In genomic region chr12:92138626-92139025, GRCh38 we compare ENCODE assay signal across 8 cellular contexts. TPM values are rescaled to one million over a fixed set of nuclear protein-coding genes. Genes with fewer than 3 reads are reported as not detected.
DNase-seq lines count a peak whose midpoint lies in the region; ATAC-seq and TF ChIP-seq lines count a peak whose summit lies in the region.

No MANE protein-coding gene starts in this region.

- H3K4me1 Mint-ChIP-seq in T-cell: peaks cover 38 to 54% (median 46%) of the 10 kb centered on the region in 3 donors
- peaks cover 41% of the 10 kb centered on the region for H3K4me1 Mint-ChIP-seq in glutamatergic neuron (ENCODE audit: low read depth, unreplicated experiment)

- POLR2A ChIA-PET in T-cell (lab: Charles Lee): interaction anchor here (0.6 to 2.6 kb wide), 14 partner anchors 14 to 327 kb away, joined by 3 to 15 read pairs (median 5); no protein-coding TSS in a partner anchor

- no peak for TF ChIP-seq CTCF in GM12875 (IDR thresholded peaks at IDR 0.05; ENCODE audit: borderline replicate concordance, insufficient read depth, low read depth, low read length)
- TF ChIP-seq CTCF in glutamatergic neuron (IDR thresholded peaks at IDR 0.05; ENCODE audit: partially characterized antibody, unreplicated experiment): no peak

- H3K9me3 Mint-ChIP-seq in T-cell (no peaks in the 10 kb centered on the region), glutamatergic neuron (ENCODE audit: unreplicated experiment) (peaks cover under 1% of the 10 kb centered on the region)

- DNase-seq in T-cell (no peak), glutamatergic neuron (no peak), SKM-1 treated with dmso at 0.1 percent for 144 hours (lab: John Stamatoyannopoulos, UW; ENCODE audit: unreplicated experiment) (no peak)
- DNase-seq in stimulated activated naive CD4-positive, alpha-beta T cell treated with Interleukin-2 at 50 U/mL for 16 hours (lab: John Stamatoyannopoulos, UW): no peak

- H3K27me3 ChIP-seq in skeletal muscle satellite cell (ENCODE audit: control insufficient read depth, insufficient read depth, low read length): no peaks in the 10 kb centered on the region

- ATAC-seq in T-cell (replicated peaks in 1 of 4): no peak
- ATAC-seq in HG03045 (IDR thresholded peaks at IDR 0.05; ENCODE audit: unreplicated experiment): no peak
- no peak for ATAC-seq in GM21528 (IDR thresholded peaks at IDR 0.05; ENCODE audit: low FRiP score, unreplicated experiment)

- H3K27ac Mint-ChIP-seq in T-cell: peak overlapping the region; percentile 99 to 100
- H3K27ac Mint-ChIP-seq in glutamatergic neuron (ENCODE audit: unreplicated experiment): no peak overlapping the region

- no peak overlapping the region for H3K9ac ChIP-seq in skeletal muscle satellite cell (ENCODE audit: low read depth, low read length)

- H3K4me2 ChIP-seq in skeletal muscle satellite cell (ENCODE audit: low read length): peak overlapping the region; percentile 83

- peaks cover 27% of the 10 kb centered on the region for H3K36me3 ChIP-seq in skeletal muscle satellite cell (ENCODE audit: insufficient read depth, low read length)

- no peaks in the 10 kb centered on the region for H3K27me3 Mint-ChIP-seq in T-cell
- H3K27me3 Mint-ChIP-seq in glutamatergic neuron (ENCODE audit: unreplicated experiment): no peaks in the 10 kb centered on the region

- H3K4me3 Mint-ChIP-seq in T-cell (peak overlapping the region; percentile 100), glutamatergic neuron (ENCODE audit: unreplicated experiment) (peak overlapping the region; percentile 88)

- H3K36me3 Mint-ChIP-seq in T-cell: peaks cover 80% of the 10 kb centered on the region
- H3K36me3 Mint-ChIP-seq in glutamatergic neuron (ENCODE audit: unreplicated experiment): no peaks in the 10 kb centered on the region

- H3K4me1 ChIP-seq in skeletal muscle satellite cell (ENCODE audit: control insufficient read depth, insufficient read depth, low read length): peaks cover 63% of the 10 kb centered on the region

- peak overlapping the region; percentile 38 for H3K4me3 ChIP-seq in GM12875 (ENCODE audit: low read depth, low read length)
- H3K4me3 ChIP-seq in skeletal muscle satellite cell (ENCODE audit: low read length): peak overlapping the region; percentile 92

- CTCF ChIA-PET in T-cell (lab: Charles Lee): interaction anchor here in 1 of 2 donors (1.1 to 1.9 kb wide), 2 partner anchors 147 to 756 kb away, joined by 3 to 6 read pairs; no protein-coding TSS in a partner anchor

- H3K9me3 ChIP-seq in skeletal muscle satellite cell (replicated peaks; ENCODE audit: low read length): no peaks in the 10 kb centered on the region

RNA-seq across cellular contexts. Expression of gene BTG1, which starts 7.0 kb away (rescaled TPM):
- 1,000 to 10,000 TPM in 2 of 5 donors, 100 to 1,000 TPM in 3; 484 to 1,238 (median 551) TPM for total RNA-seq in T-cell
- 72.2 TPM for total RNA-seq in glutamatergic neuron (ENCODE audit: unreplicated experiment)
- total RNA-seq in skeletal muscle satellite cell (2012; rRNA removed): 9.8 and 10.9 TPM in 2 replicates
